Comparison of ENCODE assay signal across 12 cellular contexts in the genomic region with DNA sequence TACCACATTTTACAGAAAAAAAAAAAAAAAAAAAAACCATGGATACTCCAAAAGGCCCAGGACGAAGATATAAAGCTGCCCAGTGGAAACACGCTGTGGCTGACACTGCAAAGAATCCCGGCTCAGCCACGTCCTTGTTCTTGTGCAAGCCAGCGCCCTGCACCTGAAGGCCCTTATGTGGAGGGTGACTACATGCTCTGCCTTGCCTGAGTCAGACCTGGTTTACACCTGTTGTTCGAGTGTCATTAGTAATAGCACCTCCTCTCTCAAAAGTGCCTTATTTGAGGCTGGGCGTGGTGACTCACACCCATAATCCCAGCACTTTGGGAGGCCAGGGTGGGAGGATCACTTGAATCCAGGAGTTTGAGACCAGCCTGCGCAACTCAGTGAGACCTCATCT. TPM values are rescaled to one million over a fixed set of nuclear protein-coding genes. Genes with fewer than 3 reads are reported as not detected.
A peak's percentile ranks its signal among the peaks of the same experiment; 100 is the strongest.
DNase-seq lines count a peak whose midpoint lies in the region; ATAC-seq, FAIRE-seq and TF ChIP-seq lines count a peak whose summit lies in the region.
"Had no signal": no experiment of that assay in that cellular context is flagged by ENCODE, and none has a peak within 500 bp of the region (broad histone marks: within the 10 kb centered on the region; RNA-seq: fewer than 3 reads in every experiment).

No MANE protein-coding gene starts in this region.

- H3K9me3 Mint-ChIP-seq in osteocyte (ENCODE audit: unreplicated experiment) = no peaks in the 10 kb centered on the region
- H3K9me3 Mint-ChIP-seq: nephron had no signal

- H3K4me3 Mint-ChIP-seq in osteocyte (ENCODE audit: unreplicated experiment) = no peak overlapping the region
- H3K4me3 Mint-ChIP-seq: nephron had no signal

- H3K36me3 Mint-ChIP-seq in osteocyte (ENCODE audit: unreplicated experiment) = no peaks in the 10 kb centered on the region

- ATAC-seq in activated CD4-positive, CD25-positive, alpha-beta regulatory T cell treated with anti-CD3 and anti-CD28 coated beads, Interleukin-2, amount 50 U/mL, for 24 hours = peak; percentile 34 to 44
- ATAC-seq in HG02970 (IDR thresholded peaks at IDR 0.05; ENCODE audit: low FRiP score, unreplicated experiment) (no peak), GM19324 (IDR thresholded peaks at IDR 0.05; ENCODE audit: low FRiP score, unreplicated experiment) (no peak)

- H3K27me3 ChIP-seq in bronchial epithelial cell (ENCODE audit: control insufficient read depth, insufficient read depth, low read length) = no peaks in the 10 kb centered on the region

- H3K27me3 Mint-ChIP-seq in osteocyte (ENCODE audit: unreplicated experiment) = no peaks in the 10 kb centered on the region

- DNase-seq in activated CD4-positive, CD25-positive, alpha-beta regulatory T cell (lab: John Stamatoyannopoulos, UW) = no peak
- DNase-seq in M059J (ENCODE audit: low read depth) = peak; percentile 29
- DNase-seq in bronchial epithelial cell (ENCODE audit: low read depth) = peak; percentile 97
- peak; percentile 40 for DNase-seq in osteocyte (ENCODE audit: extremely low spot score, unreplicated experiment)
- DNase-seq in NCI-H226 = no peak
- DNase-seq: NCI-H446 treated with DMSO at 0.1 percent for 48 hours had no signal

- FAIRE-seq in bronchial epithelial cell (lab: Jason Lieb, UNC) = no peak
- FAIRE-seq: G401.6 had no signal

- TF ChIP-seq CTCF in bronchial epithelial cell (IDR thresholded peaks at IDR 0.05; ENCODE audit: insufficient read depth, low read length, severe bottlenecking) = no peak
- TF ChIP-seq CTCF in osteocyte (IDR thresholded peaks at IDR 0.05) = no peak

- peak overlapping the region; percentile 73 for H3K27ac Mint-ChIP-seq in osteocyte (ENCODE audit: unreplicated experiment)

- H3K4me3 ChIP-seq in bronchial epithelial cell (ENCODE audit: low read depth, low read length) = no peak overlapping the region
- H3K4me3 ChIP-seq: skin epidermis had no signal

- H3K4me1 Mint-ChIP-seq in osteocyte (ENCODE audit: unreplicated experiment) = peaks cover 18% of the 10 kb centered on the region

- H3K36me3 ChIP-seq in bronchial epithelial cell (ENCODE audit: control insufficient read depth, insufficient read depth, low read length) = no peaks in the 10 kb centered on the region

RNA-seq across cellular contexts. Expression of gene ZSWIM6, which starts 54.3 kb away (rescaled TPM):
- total RNA-seq in M059J (2014; rRNA removed; shearing (Covaris generic)) = 5.3 and 10.9 TPM in 2 replicates
- total RNA-seq in bronchial epithelial cell (5.6 and 5.8 TPM in 2 replicates), osteocyte (20.6 and 20.7 TPM in 2 replicates)

Comparison
In these comparisons a context has a peak if more than half of its experiments do, and no peak if none do; other contexts are left out.
1. ATAC-seq: peak in activated CD4-positive, CD25-positive, alpha-beta regulatory T cell treated with anti-CD3 and anti-CD28 coated beads, Interleukin-2, amount 50 U/mL, for 24 hours (2 of 2); none in HG02970 (single experiment) and GM19324 (single experiment).
2. DNase-seq: peak in M059J (single experiment), bronchial epithelial cell (single experiment) and osteocyte (single experiment); none in activated CD4-positive, CD25-positive, alpha-beta regulatory T cell (0 of 4) and NCI-H226 (single experiment).